1 cellular context compared by ENCODE assay signal in the genomic region with DNA sequence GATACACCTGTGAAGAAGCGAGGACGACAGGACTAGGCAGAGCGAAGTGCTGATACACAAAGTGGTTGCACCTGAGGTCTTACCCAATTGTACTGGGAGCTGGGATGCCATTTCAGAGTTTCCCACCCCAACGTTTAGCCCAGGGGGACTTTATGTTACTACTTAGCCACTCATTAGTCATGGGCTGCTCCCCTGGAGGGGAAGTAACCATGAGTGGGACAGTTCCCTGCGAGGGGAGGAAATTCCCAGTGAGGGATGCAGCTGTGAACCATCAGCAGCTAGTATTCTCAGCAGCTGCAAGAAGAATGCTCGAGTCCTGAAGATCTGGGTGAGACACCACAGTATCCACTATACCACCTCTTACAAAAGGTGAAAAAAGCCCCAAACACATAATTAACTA.
TF ChIP-seq lines count a peak whose summit lies in the region.

No MANE protein-coding gene starts in this region.

TF ChIP-seq in GM23338, 12 proteins besides CTCF, POLR2A, EP300 and RAD21:
- TF ChIP-seq, protein P1, sequence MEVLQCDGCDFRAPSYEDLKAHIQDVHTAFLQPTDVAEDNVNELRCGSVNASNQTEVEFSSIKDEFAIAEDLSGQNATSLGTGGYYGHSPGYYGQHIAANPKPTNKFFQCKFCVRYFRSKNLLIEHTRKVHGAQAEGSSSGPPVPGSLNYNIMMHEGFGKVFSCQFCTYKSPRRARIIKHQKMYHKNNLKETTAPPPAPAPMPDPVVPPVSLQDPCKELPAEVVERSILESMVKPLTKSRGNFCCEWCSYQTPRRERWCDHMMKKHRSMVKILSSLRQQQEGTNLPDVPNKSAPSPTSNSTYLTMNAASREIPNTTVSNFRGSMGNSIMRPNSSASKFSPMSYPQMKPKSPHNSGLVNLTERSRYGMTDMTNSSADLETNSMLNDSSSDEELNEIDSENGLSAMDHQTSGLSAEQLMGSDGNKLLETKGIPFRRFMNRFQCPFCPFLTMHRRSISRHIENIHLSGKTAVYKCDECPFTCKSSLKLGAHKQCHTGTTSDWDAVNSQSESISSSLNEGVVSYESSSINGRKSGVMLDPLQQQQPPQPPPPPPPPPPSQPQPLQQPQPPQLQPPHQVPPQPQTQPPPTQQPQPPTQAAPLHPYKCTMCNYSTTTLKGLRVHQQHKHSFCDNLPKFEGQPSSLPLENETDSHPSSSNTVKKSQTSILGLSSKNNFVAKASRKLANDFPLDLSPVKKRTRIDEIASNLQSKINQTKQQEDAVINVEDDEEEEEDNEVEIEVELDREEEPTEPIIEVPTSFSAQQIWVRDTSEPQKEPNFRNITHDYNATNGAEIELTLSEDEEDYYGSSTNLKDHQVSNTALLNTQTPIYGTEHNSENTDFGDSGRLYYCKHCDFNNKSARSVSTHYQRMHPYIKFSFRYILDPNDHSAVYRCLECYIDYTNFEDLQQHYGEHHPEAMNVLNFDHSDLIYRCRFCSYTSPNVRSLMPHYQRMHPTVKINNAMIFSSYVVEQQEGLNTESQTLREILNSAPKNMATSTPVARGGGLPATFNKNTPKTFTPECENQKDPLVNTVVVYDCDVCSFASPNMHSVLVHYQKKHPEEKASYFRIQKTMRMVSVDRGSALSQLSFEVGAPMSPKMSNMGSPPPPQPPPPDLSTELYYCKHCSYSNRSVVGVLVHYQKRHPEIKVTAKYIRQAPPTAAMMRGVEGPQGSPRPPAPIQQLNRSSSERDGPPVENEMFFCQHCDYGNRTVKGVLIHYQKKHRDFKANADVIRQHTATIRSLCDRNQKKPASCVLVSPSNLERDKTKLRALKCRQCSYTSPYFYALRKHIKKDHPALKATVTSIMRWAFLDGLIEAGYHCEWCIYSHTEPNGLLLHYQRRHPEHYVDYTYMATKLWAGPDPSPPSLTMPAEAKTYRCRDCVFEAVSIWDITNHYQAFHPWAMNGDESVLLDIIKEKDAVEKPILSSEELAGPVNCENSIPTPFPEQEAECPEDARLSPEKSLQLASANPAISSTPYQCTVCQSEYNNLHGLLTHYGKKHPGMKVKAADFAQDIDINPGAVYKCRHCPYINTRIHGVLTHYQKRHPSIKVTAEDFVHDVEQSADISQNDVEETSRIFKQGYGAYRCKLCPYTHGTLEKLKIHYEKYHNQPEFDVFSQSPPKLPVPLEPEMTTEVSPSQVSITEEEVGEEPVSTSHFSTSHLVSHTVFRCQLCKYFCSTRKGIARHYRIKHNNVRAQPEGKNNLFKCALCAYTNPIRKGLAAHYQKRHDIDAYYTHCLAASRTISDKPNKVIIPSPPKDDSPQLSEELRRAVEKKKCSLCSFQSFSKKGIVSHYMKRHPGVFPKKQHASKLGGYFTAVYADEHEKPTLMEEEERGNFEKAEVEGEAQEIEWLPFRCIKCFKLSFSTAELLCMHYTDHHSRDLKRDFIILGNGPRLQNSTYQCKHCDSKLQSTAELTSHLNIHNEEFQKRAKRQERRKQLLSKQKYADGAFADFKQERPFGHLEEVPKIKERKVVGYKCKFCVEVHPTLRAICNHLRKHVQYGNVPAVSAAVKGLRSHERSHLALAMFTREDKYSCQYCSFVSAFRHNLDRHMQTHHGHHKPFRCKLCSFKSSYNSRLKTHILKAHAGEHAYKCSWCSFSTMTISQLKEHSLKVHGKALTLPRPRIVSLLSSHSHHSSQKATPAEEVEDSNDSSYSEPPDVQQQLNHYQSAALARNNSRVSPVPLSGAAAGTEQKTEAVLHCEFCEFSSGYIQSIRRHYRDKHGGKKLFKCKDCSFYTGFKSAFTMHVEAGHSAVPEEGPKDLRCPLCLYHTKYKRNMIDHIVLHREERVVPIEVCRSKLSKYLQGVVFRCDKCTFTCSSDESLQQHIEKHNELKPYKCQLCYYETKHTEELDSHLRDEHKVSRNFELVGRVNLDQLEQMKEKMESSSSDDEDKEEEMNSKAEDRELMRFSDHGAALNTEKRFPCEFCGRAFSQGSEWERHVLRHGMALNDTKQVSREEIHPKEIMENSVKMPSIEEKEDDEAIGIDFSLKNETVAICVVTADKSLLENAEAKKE (CRISPR knock-in tag; IDR thresholded peaks at IDR 0.05), result no peak
- no peak for TF ChIP-seq EZH2phosphoT487 (IDR thresholded peaks at IDR 0.05; ENCODE audit: unreplicated experiment)
- TF ChIP-seq, protein P2, sequence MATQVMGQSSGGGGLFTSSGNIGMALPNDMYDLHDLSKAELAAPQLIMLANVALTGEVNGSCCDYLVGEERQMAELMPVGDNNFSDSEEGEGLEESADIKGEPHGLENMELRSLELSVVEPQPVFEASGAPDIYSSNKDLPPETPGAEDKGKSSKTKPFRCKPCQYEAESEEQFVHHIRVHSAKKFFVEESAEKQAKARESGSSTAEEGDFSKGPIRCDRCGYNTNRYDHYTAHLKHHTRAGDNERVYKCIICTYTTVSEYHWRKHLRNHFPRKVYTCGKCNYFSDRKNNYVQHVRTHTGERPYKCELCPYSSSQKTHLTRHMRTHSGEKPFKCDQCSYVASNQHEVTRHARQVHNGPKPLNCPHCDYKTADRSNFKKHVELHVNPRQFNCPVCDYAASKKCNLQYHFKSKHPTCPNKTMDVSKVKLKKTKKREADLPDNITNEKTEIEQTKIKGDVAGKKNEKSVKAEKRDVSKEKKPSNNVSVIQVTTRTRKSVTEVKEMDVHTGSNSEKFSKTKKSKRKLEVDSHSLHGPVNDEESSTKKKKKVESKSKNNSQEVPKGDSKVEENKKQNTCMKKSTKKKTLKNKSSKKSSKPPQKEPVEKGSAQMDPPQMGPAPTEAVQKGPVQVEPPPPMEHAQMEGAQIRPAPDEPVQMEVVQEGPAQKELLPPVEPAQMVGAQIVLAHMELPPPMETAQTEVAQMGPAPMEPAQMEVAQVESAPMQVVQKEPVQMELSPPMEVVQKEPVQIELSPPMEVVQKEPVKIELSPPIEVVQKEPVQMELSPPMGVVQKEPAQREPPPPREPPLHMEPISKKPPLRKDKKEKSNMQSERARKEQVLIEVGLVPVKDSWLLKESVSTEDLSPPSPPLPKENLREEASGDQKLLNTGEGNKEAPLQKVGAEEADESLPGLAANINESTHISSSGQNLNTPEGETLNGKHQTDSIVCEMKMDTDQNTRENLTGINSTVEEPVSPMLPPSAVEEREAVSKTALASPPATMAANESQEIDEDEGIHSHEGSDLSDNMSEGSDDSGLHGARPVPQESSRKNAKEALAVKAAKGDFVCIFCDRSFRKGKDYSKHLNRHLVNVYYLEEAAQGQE (IDR thresholded peaks at IDR 0.05; ENCODE audit: unreplicated experiment), result no peak
- TF ChIP-seq NANOG (IDR thresholded peaks at IDR 0.05; ENCODE audit: borderline replicate concordance), result no peak
- TF ChIP-seq ZNF331 (CRISPR knock-in tag; IDR thresholded peaks at IDR 0.05; ENCODE audit: low read depth), result no peak
- no peak for TF ChIP-seq ZNF114 (CRISPR knock-in tag; IDR thresholded peaks at IDR 0.05)
- TF ChIP-seq JUNB (IDR thresholded peaks at IDR 0.05; ENCODE audit: unreplicated experiment), result no peak
- no peak for TF ChIP-seq CREB1 (CRISPR knock-in tag; IDR thresholded peaks at IDR 0.05; ENCODE audit: low read depth)
- no peak for TF ChIP-seq STAT1 (IDR thresholded peaks at IDR 0.05; ENCODE audit: unreplicated experiment)
- TF ChIP-seq EZH2 (IDR thresholded peaks at IDR 0.05; ENCODE audit: low read depth, unreplicated experiment), result no peak
